Comparison of ENCODE assay signal across 1 cellular context in the genomic region with DNA sequence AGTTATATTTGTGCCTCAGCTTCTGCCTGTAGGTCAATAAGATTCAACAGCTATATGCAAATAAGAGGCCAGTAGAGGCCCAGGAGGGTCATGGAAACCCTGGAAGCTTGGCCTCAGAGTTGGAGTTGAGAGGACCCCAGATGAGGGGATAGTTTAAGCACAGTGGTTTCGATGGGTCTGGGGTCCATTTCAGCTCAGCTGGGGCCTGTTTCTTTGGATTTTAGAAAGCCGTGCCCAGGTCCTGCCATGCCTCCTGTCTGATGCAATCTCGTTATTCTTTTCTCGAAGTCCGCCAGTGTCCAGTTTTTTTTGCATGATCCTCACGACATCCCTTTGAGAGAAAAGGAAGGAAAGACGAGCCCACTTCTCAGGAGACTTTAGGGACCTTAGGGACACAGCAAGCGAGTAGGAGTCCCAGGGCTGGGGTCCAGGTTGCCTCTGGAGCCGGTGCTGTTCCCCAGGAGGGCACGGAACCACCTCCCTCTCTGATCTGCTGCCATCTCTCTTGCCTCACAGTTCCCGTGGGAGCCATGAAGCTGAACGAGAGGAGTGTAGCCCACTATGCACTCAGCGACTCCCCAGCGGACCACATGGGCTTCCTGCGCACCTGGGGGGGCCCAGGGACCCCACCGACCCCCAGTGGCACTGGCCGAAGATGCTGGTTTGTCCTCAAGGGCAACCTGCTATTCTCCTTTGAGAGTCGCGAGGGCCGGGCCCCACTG.
TF ChIP-seq lines count a peak whose summit lies in the region.

No MANE protein-coding gene starts in this region.

TF ChIP-seq in IMR-90, 13 proteins besides CTCF, POLR2A, EP300 and RAD21:
- no peak for TF ChIP-seq BHLHE40 (IDR thresholded peaks at IDR 0.05; ENCODE audit: low read depth, low read length)
- TF ChIP-seq MXI1 (IDR thresholded peaks at IDR 0.05; ENCODE audit: borderline replicate concordance, low read depth, low read length) = no peak
- no peak for TF ChIP-seq RCOR1 (IDR thresholded peaks at IDR 0.05; ENCODE audit: insufficient replicate concordance, low read length)
- TF ChIP-seq MAZ (IDR thresholded peaks at IDR 0.05; ENCODE audit: borderline replicate concordance, low read depth, low read length) = no peak
- TF ChIP-seq RFX5 (IDR thresholded peaks at IDR 0.05; ENCODE audit: low read depth, low read length) = no peak
- no peak for TF ChIP-seq MAFK (IDR thresholded peaks at IDR 0.05; ENCODE audit: low read depth, low read length)
- TF ChIP-seq FOS (IDR thresholded peaks at IDR 0.05; ENCODE audit: low read depth, low read length) = no peak
- TF ChIP-seq, protein P1, sequence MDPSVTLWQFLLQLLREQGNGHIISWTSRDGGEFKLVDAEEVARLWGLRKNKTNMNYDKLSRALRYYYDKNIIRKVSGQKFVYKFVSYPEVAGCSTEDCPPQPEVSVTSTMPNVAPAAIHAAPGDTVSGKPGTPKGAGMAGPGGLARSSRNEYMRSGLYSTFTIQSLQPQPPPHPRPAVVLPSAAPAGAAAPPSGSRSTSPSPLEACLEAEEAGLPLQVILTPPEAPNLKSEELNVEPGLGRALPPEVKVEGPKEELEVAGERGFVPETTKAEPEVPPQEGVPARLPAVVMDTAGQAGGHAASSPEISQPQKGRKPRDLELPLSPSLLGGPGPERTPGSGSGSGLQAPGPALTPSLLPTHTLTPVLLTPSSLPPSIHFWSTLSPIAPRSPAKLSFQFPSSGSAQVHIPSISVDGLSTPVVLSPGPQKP (IDR thresholded peaks at IDR 0.05; ENCODE audit: borderline replicate concordance, low read depth, low read length) = no peak
